Comparison of ENCODE assay signal across 13 cellular contexts in the genomic region with DNA sequence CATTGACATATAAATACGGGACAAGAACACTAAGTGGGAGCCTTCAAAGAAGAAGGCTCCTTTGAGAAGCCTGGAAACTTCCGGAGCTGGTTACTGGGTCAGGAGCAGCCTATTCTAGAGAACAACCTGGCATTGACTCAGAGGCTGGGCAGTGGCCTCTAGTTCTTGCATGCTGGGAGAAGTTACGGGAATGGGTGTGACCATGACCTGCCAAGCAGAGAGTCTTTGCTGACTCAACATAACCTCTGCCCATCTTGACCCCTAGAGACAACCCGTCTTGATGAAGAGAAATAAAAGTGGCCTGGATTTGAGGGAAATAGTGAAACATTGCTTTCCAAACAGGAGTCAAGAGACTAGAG. TPM values are rescaled to one million over a fixed set of nuclear protein-coding genes. Genes with fewer than 3 reads are reported as not detected.
DNase-seq lines count a peak whose midpoint lies in the region; ATAC-seq and TF ChIP-seq lines count a peak whose summit lies in the region.
"Had no signal": no experiment of that assay in that cellular context is flagged by ENCODE, and none has a peak within 500 bp of the region (broad histone marks: within the 10 kb centered on the region; RNA-seq: fewer than 3 reads in every experiment).

No MANE protein-coding gene starts in this region.

- no peak for TF ChIP-seq CTCF in adrenal gland (IDR thresholded peaks at IDR 0.05)
- no peak for TF ChIP-seq CTCF in fibroblast of mammary gland (conservative IDR thresholded peaks at IDR 0.05; ENCODE audit: control insufficient read depth, insufficient read depth, low read depth, low read length)
- no peak for TF ChIP-seq CTCF in transverse colon (IDR thresholded peaks at IDR 0.05)

- WGBS in adrenal gland, 4 donors = 45 to 59% (median 51%) methylated on average over 4 of the region's 4 CpGs
- WGBS in transverse colon (ENCODE audit: low coverage in 1 of 2), 2 donors = 70 to 74% methylated on average over 3 to 4 of the region's 4 CpGs

- H3K36me3 ChIP-seq in adrenal gland (replicated peaks in 1 of 2) = no peaks in the 10 kb centered on the region
- H3K36me3 ChIP-seq in transverse colon = no peaks in the 10 kb centered on the region

- H3K4me3 ChIP-seq in adrenal gland = no peak overlapping the region
- H3K4me3 ChIP-seq in fibroblast of mammary gland (ENCODE audit: control insufficient read depth, low read depth, low read length) = no peak overlapping the region
- no peak overlapping the region for H3K4me3 ChIP-seq in transverse colon
- H3K4me3 ChIP-seq: GM12878 had no signal

- in situ Hi-C loops in transverse colon (cut with MboI; ENCODE audit: low pct_ligation_motif_present in 1 of 4, low pct_unique_long_range_greater_than_20kb in 1 of 4, low sequenced_read_pairs in 3 of 4) = no loop called here

- no peaks in the 10 kb centered on the region for H3K27me3 ChIP-seq in adrenal gland
- no peaks in the 10 kb centered on the region for H3K27me3 ChIP-seq in transverse colon

- no peak for TF ChIP-seq EP300 in transverse colon (IDR thresholded peaks at IDR 0.05; ENCODE audit: low read depth)

- intact Hi-C loops in adrenal gland (cut with DNase I) = no loop called here
- intact Hi-C loops in transverse colon (cut with DNase I; ENCODE audit: low total_unique reads) = no loop called here

- H3K4me1 ChIP-seq in adrenal gland (replicated peaks in 1 of 2) (peaks cover 7 to 51% of the 10 kb centered on the region in 2 donors), transverse colon (peaks cover 26 to 75% (median 34%) of the 10 kb centered on the region in 4 donors)

- no peak for ATAC-seq in HG03460 (IDR thresholded peaks at IDR 0.05; ENCODE audit: unreplicated experiment)
- ATAC-seq: GM12878 had no signal

- DNase-seq in adrenal gland (peak; percentile 43 to 84 (median 75)), fibroblast of mammary gland (ENCODE audit: low read depth) (peak; percentile 47), mucosa of gallbladder (ENCODE audit: low spot score) (peak; percentile 33), transverse colon (peak; percentile 49), HPDE6-E6E7 (ENCODE audit: extremely low spot score) (no peak), GOT3 (lab: John Stamatoyannopoulos, UW) (no peak)
- DNase-seq: activated B cell treated with CpG ODN at 0.5 μM for 24 hours; CD4-positive, alpha-beta memory T cell; EL; MV-4-11; posterior cingulate gyrus had no signal

- H3K9me3 ChIP-seq in adrenal gland (replicated peaks in 1 of 3) (no peaks in the 10 kb centered on the region), transverse colon (no peaks in the 10 kb centered on the region)

- H3K27ac ChIP-seq in adrenal gland = peak overlapping the region in 3 of 5 donors; percentile 11 to 66 (median 53)
- peak overlapping the region; percentile 2 to 80 (median 63) for H3K27ac ChIP-seq in transverse colon

- TF ChIP-seq POLR2A in adrenal gland (IDR thresholded peaks at IDR 0.05) (no peak), transverse colon (IDR thresholded peaks at IDR 0.05) (no peak)

RNA-seq across cellular contexts. Expression of gene STARD13, which starts 21.0 kb away (rescaled TPM):
- total RNA-seq in adrenal gland = 10 to 100 TPM; 14.6 to 79.8 (median 40.2) TPM
- 10 to 100 TPM; 10.5 to 14.4 (median 13.1) TPM for polyA plus RNA-seq in adrenal gland
- total RNA-seq in mucosa of gallbladder = 36.1 TPM
- 100 to 1,000 TPM in 1 of 4 donors, 10 to 100 TPM in 3; 18.1 to 107 (median 41.5) TPM for total RNA-seq in transverse colon
- polyA plus RNA-seq: CD4-positive, alpha-beta memory T cell had no signal

Comparison
In these comparisons a context has a peak if more than half of its experiments do, and no peak if none do; other contexts are left out.
1. DNase-seq: peak in adrenal gland (7 of 7), fibroblast of mammary gland (single experiment), mucosa of gallbladder (single experiment) and transverse colon (single experiment); none in HPDE6-E6E7 (single experiment) and GOT3 (single experiment).